10 cellular contexts compared by ENCODE assay signal in the genomic region with DNA sequence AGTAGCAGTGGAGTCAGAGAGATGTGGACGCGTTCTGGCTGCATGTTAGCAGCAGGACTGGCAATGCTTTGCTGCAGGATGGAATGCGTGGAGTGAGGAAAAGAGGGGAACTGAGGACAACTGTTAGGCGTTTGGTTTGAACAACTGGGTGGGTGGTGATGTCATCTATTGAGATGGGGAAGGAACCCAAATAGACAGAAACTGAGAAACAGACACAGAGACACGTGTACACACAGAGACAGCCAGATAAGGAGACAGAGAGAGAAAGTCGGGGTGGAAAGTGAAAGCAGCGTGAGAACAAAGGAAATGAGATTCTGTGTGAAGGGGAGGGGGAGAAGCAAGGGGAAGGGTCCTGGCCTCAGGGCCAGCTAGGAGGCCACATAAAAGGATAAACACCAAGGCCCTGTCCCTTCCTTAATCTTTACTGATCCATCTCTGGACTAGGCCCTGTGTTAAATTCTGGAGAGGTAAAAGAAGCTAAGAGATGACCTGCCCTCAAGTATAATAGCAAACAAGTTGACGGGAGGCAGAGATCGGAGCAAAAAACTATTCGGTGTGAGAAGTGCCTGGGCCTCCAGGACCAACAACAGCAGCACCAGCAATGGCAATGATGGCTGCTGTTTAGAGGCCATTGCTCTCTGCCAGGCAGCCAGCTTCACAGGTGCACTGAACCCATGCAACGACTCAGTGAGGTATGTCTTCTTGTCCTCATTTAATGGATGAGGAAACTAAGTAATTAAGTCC. TPM values are rescaled to one million over a fixed set of nuclear protein-coding genes. Genes with fewer than 3 reads are reported as not detected.
A peak's percentile ranks its signal among the peaks of the same experiment; 100 is the strongest.
DNase-seq lines count a peak whose midpoint lies in the region; ATAC-seq and TF ChIP-seq lines count a peak whose summit lies in the region.
"Had no signal": no experiment of that assay in that cellular context is flagged by ENCODE, and none has a peak within 500 bp of the region (broad histone marks: within the 10 kb centered on the region; RNA-seq: fewer than 3 reads in every experiment).

No MANE protein-coding gene starts in this region.

- peaks cover 0 to 11% of the 10 kb centered on the region in 2 donors for H3K4me1 ChIP-seq in right atrium auricular region

- no peaks in the 10 kb centered on the region for H3K36me3 ChIP-seq in right atrium auricular region

- peaks cover 7% of the 10 kb centered on the region for H3K27me3 ChIP-seq in AG04450 (ENCODE audit: control insufficient read depth, insufficient read depth, low read length)
- no peaks in the 10 kb centered on the region for H3K27me3 ChIP-seq in right atrium auricular region

- no peak overlapping the region for H3K4me3 ChIP-seq in AG04450 (ENCODE audit: low read depth, low read length)
- no peak overlapping the region for H3K4me3 ChIP-seq in right atrium auricular region
- H3K4me3 ChIP-seq: hepatocyte had no signal

- POLR2A ChIA-PET in AG04450 (lab: Yijun Ruan, JAX): no interaction called here

- peak; percentile 51 for ATAC-seq in GM19328 (IDR thresholded peaks at IDR 0.05; ENCODE audit: unreplicated experiment)
- peak; percentile 83 for ATAC-seq in HG03565 (IDR thresholded peaks at IDR 0.05; ENCODE audit: unreplicated experiment)
- peak; percentile 49 for ATAC-seq in effector memory CD8-positive, alpha-beta T cell (replicated peaks)
- no peak for ATAC-seq in HG03108 (IDR thresholded peaks at IDR 0.05; ENCODE audit: unreplicated experiment)
- ATAC-seq: Panc1 had no signal

- DNase-seq in AG04450 (ENCODE audit: low read depth, low spot score) (no peak), HCEC 1CT (no peak), NCI-H2107 treated with DMSO at 0.1 percent for 48 hours (lab: John Stamatoyannopoulos, UW; ENCODE audit: unreplicated experiment) (no peak), right atrium auricular region (ENCODE audit: low spot score) (no peak)
- no peak for DNase-seq in effector memory CD8-positive, alpha-beta T cell

- H3K9me3 ChIP-seq in AG04450 (ENCODE audit: control insufficient read depth, insufficient read depth, low read length): no peaks in the 10 kb centered on the region
- no peaks in the 10 kb centered on the region for H3K9me3 ChIP-seq in right atrium auricular region

- peaks cover 2% of the 10 kb centered on the region for H3K36me3 Mint-ChIP-seq in effector memory CD8-positive, alpha-beta T cell (ENCODE audit: insufficient read depth)

- CTCF ChIA-PET in AG04450 (lab: Charles Lee): no interaction called here

- H3K4me3 Mint-ChIP-seq in effector memory CD8-positive, alpha-beta T cell: peak overlapping the region; percentile 69 to 72

- TF ChIP-seq CTCF in AG04450 (IDR thresholded peaks at IDR 0.05; ENCODE audit: low read depth, low read length): no peak
- no peak for TF ChIP-seq CTCF in right atrium auricular region (IDR thresholded peaks at IDR 0.05)

- peaks cover 23 to 29% of the 10 kb centered on the region in 2 donors for H3K4me1 Mint-ChIP-seq in effector memory CD8-positive, alpha-beta T cell (ENCODE audit: low read depth in 2 of 2)

- H3K27ac ChIP-seq in AG04450 (ENCODE audit: low read depth, low read length): peak overlapping the region; percentile 2
- no peak overlapping the region for H3K27ac ChIP-seq in right atrium auricular region
- H3K27ac ChIP-seq: hepatocyte had no signal

- peaks cover 19 to 34% of the 10 kb centered on the region in 2 donors for H3K27me3 Mint-ChIP-seq in effector memory CD8-positive, alpha-beta T cell

- H3K27ac Mint-ChIP-seq in effector memory CD8-positive, alpha-beta T cell: peak overlapping the region; percentile 59 to 87

- no peaks in the 10 kb centered on the region for H3K9me3 Mint-ChIP-seq in effector memory CD8-positive, alpha-beta T cell

RNA-seq across cellular contexts. Expression of gene VWA5B1, which starts 31.6 kb away (rescaled TPM):
- polyA plus RNA-seq in AG04450 (2011; rRNA removed): not detected in 2 replicates
- not detected in 2 replicates for polyA minus RNA-seq in AG04450 (2011; rRNA and poly(A)+ RNA removed)
- under 1 TPM; 0.22 to 0.43 TPM for total RNA-seq in right atrium auricular region
